Comparison of ENCODE assay signal across 7 cellular contexts in genomic region chr20:58737198-58737597, GRCh38.
"Had no signal": no experiment of that assay in that cellular context is flagged by ENCODE, and none has a peak within 500 bp of the region (broad histone marks: within the 10 kb centered on the region; RNA-seq: fewer than 3 reads in every experiment).

No MANE protein-coding gene starts in this region.

- DNase-seq: IMR-90, Karpas-422, KBM-7, KG1 had no signal

- H3K4me2 ChIP-seq: KMS-11 had no signal

- H3K9ac ChIP-seq: KMS-11 had no signal

- FAIRE-seq: HTR-8/SVneo had no signal

- H3K27ac ChIP-seq: HL-60, KMS-11 had no signal
